8 cellular contexts compared by ENCODE assay signal in the genomic region with DNA sequence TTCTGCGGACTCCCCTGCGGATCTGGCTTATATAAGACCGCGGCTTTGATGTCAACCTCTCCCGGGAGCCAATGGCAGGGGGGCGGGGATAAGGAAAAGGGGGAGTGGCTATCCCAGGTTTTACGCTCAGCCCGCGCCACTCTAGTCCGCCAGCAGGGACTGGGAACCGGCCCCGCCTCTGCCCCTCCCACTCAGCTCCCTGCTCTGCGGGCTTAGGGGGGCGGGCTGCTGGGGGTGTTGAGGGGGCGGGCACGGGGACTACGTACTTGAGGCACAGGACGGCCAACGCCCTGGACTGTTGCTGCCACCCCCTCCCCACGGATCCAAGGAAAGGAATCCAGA. TPM values are rescaled to one million over a fixed set of nuclear protein-coding genes. Genes with fewer than 3 reads are reported as not detected.
DNase-seq lines count a peak whose midpoint lies in the region; TF ChIP-seq lines count a peak whose summit lies in the region.

A gene (minus strand): TSS at position 4 of the 342 bp plus-strand sequence. CDS start 219 bp downstream, outside the sequence.

- peaks cover 5% of the 10 kb centered on the region for H3K36me3 Mint-ChIP-seq in glutamatergic neuron (ENCODE audit: unreplicated experiment)

- H3K27ac Mint-ChIP-seq in glutamatergic neuron (ENCODE audit: unreplicated experiment): no peak within 1 kb of the TSS

- H3K4me1 ChIP-seq in prostate gland (replicated peaks): peaks cover 8% of the 10 kb centered on the region

- H3K9me3 Mint-ChIP-seq in glutamatergic neuron (ENCODE audit: unreplicated experiment): peaks cover 9% of the 10 kb centered on the region

- DNase-seq in DMS79 treated with DMSO at 0.1 percent for 48 hours (lab: John Stamatoyannopoulos, UW) (peak; percentile 15), DMS79 (lab: John Stamatoyannopoulos, UW) (no peak), RWPE1 (ENCODE audit: low spot score) (peak; percentile 82), glutamatergic neuron (peak; percentile 80), retinal pigment epithelial cell (ENCODE audit: low read depth) (no peak), prostate gland (ENCODE audit: low spot score) (no peak), middle frontal gyrus (ENCODE audit: extremely low spot score, low spot score) (no peak), RPMI8226 (no peak)

- POLR2A ChIA-PET in RWPE1 (lab: Yijun Ruan, JAX; ENCODE audit: low non-redundant PET): no interaction called here

- 0% methylated on average over 19 of the region's 20 CpGs for WGBS in prostate gland

- H3K4me3 ChIP-seq in retinal pigment epithelial cell (ENCODE audit: low read length) (peak within 1 kb of the TSS; percentile 21), prostate gland (peak within 1 kb of the TSS in 1 of 2 donors; percentile 2)

- no peak for TF ChIP-seq POLR2A in prostate gland (IDR thresholded peaks at IDR 0.05)

- CTCF ChIA-PET in RWPE1 (lab: Yijun Ruan, JAX): interaction anchor here (1.4 to 2.9 kb wide), 2 partner anchors 10 to 42 kb away, joined by 7 to 9 read pairs; no protein-coding TSS in a partner anchor

- peaks cover 25% of the 10 kb centered on the region for H3K4me1 Mint-ChIP-seq in glutamatergic neuron (ENCODE audit: low read depth, unreplicated experiment)

- intact Hi-C loops in prostate gland (cut with DNase I): no loop called here

- H3K27ac ChIP-seq in RWPE1 (no peak within 1 kb of the TSS), prostate gland (no peak within 1 kb of the TSS)

- peaks cover 47% of the 10 kb centered on the region for H3K27me3 Mint-ChIP-seq in glutamatergic neuron (ENCODE audit: unreplicated experiment)

- TF ChIP-seq CTCF in RWPE1 (conservative IDR thresholded peaks at IDR 0.05; ENCODE audit: low read depth) (no peak), glutamatergic neuron (IDR thresholded peaks at IDR 0.05; ENCODE audit: partially characterized antibody, unreplicated experiment) (no peak), retinal pigment epithelial cell (conservative IDR thresholded peaks at IDR 0.05; ENCODE audit: low read depth, low read length) (no peak), prostate gland (IDR thresholded peaks at IDR 0.05) (no peak)

- peaks cover 74% of the 10 kb centered on the region for H3K27me3 ChIP-seq in prostate gland (replicated peaks; ENCODE audit: insufficient read depth)

- no peaks in the 10 kb centered on the region for H3K9me3 ChIP-seq in prostate gland

- peak within 1 kb of the TSS; percentile 69 for H3K4me3 Mint-ChIP-seq in glutamatergic neuron (ENCODE audit: unreplicated experiment)

- no peaks in the 10 kb centered on the region for H3K36me3 ChIP-seq in prostate gland

RNA-seq across cellular contexts. Expression of the gene that starts here (rescaled TPM):
- total RNA-seq in glutamatergic neuron (ENCODE audit: unreplicated experiment): 0.47 TPM
- not detected for total RNA-seq in prostate gland

Comparison
In these comparisons a context has a peak if more than half of its experiments do, and no peak if none do; other contexts are left out.
1. DNase-seq: peak in DMS79 treated with DMSO at 0.1 percent for 48 hours (single experiment) and RWPE1 (single experiment); none in DMS79 (single experiment), retinal pigment epithelial cell (single experiment), prostate gland (single experiment), middle frontal gyrus (single experiment) and RPMI8226 (single experiment).
2. Peak in DNase-seq in glutamatergic neuron; RNA of the gene not detected or under 1 TPM.